16 cellular contexts compared by ENCODE assay signal in the genomic region with DNA sequence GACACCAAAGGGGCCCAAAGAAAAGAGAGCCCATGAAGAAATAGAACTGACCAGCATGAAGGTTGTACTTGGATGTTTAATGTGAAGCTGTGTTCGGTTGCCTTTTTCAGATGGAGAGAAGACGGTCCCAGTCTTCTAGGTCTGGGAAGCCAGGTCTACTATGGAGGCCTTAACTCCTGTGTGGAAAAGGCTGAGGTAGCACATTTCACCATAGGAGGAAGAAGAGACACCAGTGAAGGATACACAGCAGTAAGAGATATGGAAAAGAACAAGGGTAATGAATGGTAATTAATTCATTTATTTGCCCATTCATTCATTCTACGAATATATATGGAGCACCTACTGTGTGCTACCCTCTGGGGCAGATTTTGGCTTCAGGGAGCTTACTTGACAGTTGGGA.
DNase-seq lines count a peak whose midpoint lies in the region; ATAC-seq and TF ChIP-seq lines count a peak whose summit lies in the region.
"Had no signal": no experiment of that assay in that cellular context is flagged by ENCODE, and none has a peak within 500 bp of the region (broad histone marks: within the 10 kb centered on the region; RNA-seq: fewer than 3 reads in every experiment).

No MANE protein-coding gene starts in this region.

- H3K36me3 ChIP-seq in right atrium auricular region: no peaks in the 10 kb centered on the region
- H3K36me3 ChIP-seq in heart right ventricle: no peaks in the 10 kb centered on the region
- H3K36me3 ChIP-seq in OCI-LY3 (replicated peaks; ENCODE audit: low read depth, low read length): no peaks in the 10 kb centered on the region
- H3K36me3 ChIP-seq in stomach: no peaks in the 10 kb centered on the region
- H3K36me3 ChIP-seq in tibial nerve: no peaks in the 10 kb centered on the region
- H3K36me3 ChIP-seq: BLaER1 had no signal

- H3K9ac ChIP-seq in OCI-LY3 (ENCODE audit: low read length): no peak overlapping the region; the same call in 1 of the 2 replicates
- H3K9ac ChIP-seq: BLaER1 had no signal

- TF ChIP-seq CTCF in right atrium auricular region (IDR thresholded peaks at IDR 0.05) (no peak), heart right ventricle (IDR thresholded peaks at IDR 0.05) (no peak), OCI-LY3 (IDR thresholded peaks at IDR 0.05; ENCODE audit: low read depth, low read length) (no peak), stomach (IDR thresholded peaks at IDR 0.05) (no peak), tibial nerve (IDR thresholded peaks at IDR 0.05) (no peak)

- H3K27ac ChIP-seq in right atrium auricular region: peak overlapping the region; percentile 84 to 85
- peak overlapping the region in 3 of 10 donors; percentile 51 to 79 (median 78) for H3K27ac ChIP-seq in heart right ventricle
- peak overlapping the region; percentile 57 for H3K27ac ChIP-seq in OCI-LY3 (ENCODE audit: low read length)
- H3K27ac ChIP-seq in epithelial cell of prostate: peak overlapping the region; percentile 79
- H3K27ac ChIP-seq in stomach: peak overlapping the region in 4 of 5 donors; percentile 13 to 79 (median 50)
- H3K27ac ChIP-seq in tibial nerve: no peak overlapping the region
- H3K27ac ChIP-seq: BLaER1, SK-N-MC had no signal

- H2AFZ ChIP-seq in OCI-LY3 (ENCODE audit: low read depth, low read length): peak overlapping the region; percentile 51; the same call in 1 of the 2 replicates

- H3K4me2 ChIP-seq in OCI-LY3 (ENCODE audit: low read length): peak overlapping the region; percentile 40; the same call in 1 of the 2 replicates
- H3K4me2 ChIP-seq: BLaER1 had no signal

- intact Hi-C loops in heart right ventricle (cut with DNase I): loop anchor here in 2 of 10 donors (5.0 to 10.0 kb wide), 2 partner anchors 136 to 139 kb away; no protein-coding TSS in a partner anchor
- intact Hi-C loops in stomach (cut with DNase I; ENCODE audit: low total_unique reads): no loop called here

- TF ChIP-seq POLR2A in stomach (IDR thresholded peaks at IDR 0.05): no peak
- no peak for TF ChIP-seq POLR2A in tibial nerve (IDR thresholded peaks at IDR 0.05)

- peaks cover 0 to 41% of the 10 kb centered on the region in 2 donors for H3K4me1 ChIP-seq in right atrium auricular region
- H3K4me1 ChIP-seq in heart right ventricle: peaks cover 8 to 54% (median 32%) of the 10 kb centered on the region in 9 donors
- peaks cover 44% of the 10 kb centered on the region for H3K4me1 ChIP-seq in OCI-LY3 (ENCODE audit: low read length)
- peaks cover 11 to 67% (median 42%) of the 10 kb centered on the region in 4 donors for H3K4me1 ChIP-seq in stomach
- peaks cover 0 to 18% (median 0%) of the 10 kb centered on the region in 4 donors for H3K4me1 ChIP-seq in tibial nerve

- no peaks in the 10 kb centered on the region for H3K79me2 ChIP-seq in OCI-LY3 (ENCODE audit: low read length)

- H3K9me3 ChIP-seq in right atrium auricular region (no peaks in the 10 kb centered on the region), heart right ventricle (no peaks in the 10 kb centered on the region), OCI-LY3 (ENCODE audit: insufficient read depth, low read length) (no peaks in the 10 kb centered on the region), stomach (no peaks in the 10 kb centered on the region), tibial nerve (no peaks in the 10 kb centered on the region)
- H3K9me3 ChIP-seq: BLaER1 had no signal

- no peak for TF ChIP-seq EP300 in stomach (IDR thresholded peaks at IDR 0.05)
- TF ChIP-seq EP300 in tibial nerve (IDR thresholded peaks at IDR 0.05): no peak

- H3K27me3 ChIP-seq in right atrium auricular region (no peaks in the 10 kb centered on the region), heart right ventricle (no peaks in the 10 kb centered on the region), OCI-LY3 (ENCODE audit: low read depth, low read length) (no peaks in the 10 kb centered on the region), stomach (no peaks in the 10 kb centered on the region), tibial nerve (no peaks in the 10 kb centered on the region)
- H3K27me3 ChIP-seq: BLaER1 had no signal

- ATAC-seq in heart right ventricle (no peak), HG03521 (IDR thresholded peaks at IDR 0.05; ENCODE audit: unreplicated experiment) (no peak)

- H4K20me1 ChIP-seq in OCI-LY3 (ENCODE audit: insufficient read depth, low read length): no peaks in the 10 kb centered on the region
- H4K20me1 ChIP-seq: BLaER1 had no signal

- DNase-seq in right atrium auricular region (ENCODE audit: low spot score) (no peak), heart right ventricle (no peak), epithelial cell of prostate (ENCODE audit: low read depth, low spot score) (no peak), stomach (no peak), tibial nerve (ENCODE audit: low spot score in 2 of 2) (no peak), GF-D8 (lab: John Stamatoyannopoulos, UW) (no peak)
- DNase-seq: CD4-positive, alpha-beta memory T cell; DMS153; NCI-H1417 treated with DMSO at 0.1 percent for 48 hours; NCI-H1930; NCI-H524; SHP77 had no signal

- 97 to 99% methylated on average over 3 of the region's 3 CpGs for WGBS in heart right ventricle, 2 donors
- 93 to 99% (median 96%) methylated on average over 3 of the region's 3 CpGs for WGBS in stomach, 5 donors
- WGBS in tibial nerve, 2 donors: 96 to 97% methylated on average over 3 of the region's 3 CpGs

- H3K4me3 ChIP-seq in right atrium auricular region (no peak overlapping the region), heart right ventricle (no peak overlapping the region), OCI-LY3 (ENCODE audit: low read length) (no peak overlapping the region), stomach (no peak overlapping the region), tibial nerve (no peak overlapping the region)
- H3K4me3 ChIP-seq: BLaER1, SK-N-MC had no signal

Comparison
In these comparisons a context has a peak if more than half of its experiments do, and no peak if none do; other contexts are left out.
1. H3K27ac ChIP-seq: peak in right atrium auricular region (2 of 2), OCI-LY3 (single experiment), epithelial cell of prostate (single experiment) and stomach (4 of 5); none in tibial nerve (0 of 4).